ENCODE assay signal across 12 cellular contexts in genomic region chr2:128369126-128369555, GRCh38. TPM values are rescaled to one million over a fixed set of nuclear protein-coding genes. Genes with fewer than 3 reads are reported as not detected.
A peak's percentile ranks its signal among the peaks of the same experiment; 100 is the strongest.
DNase-seq lines count a peak whose midpoint lies in the region; ATAC-seq, FAIRE-seq and TF ChIP-seq lines count a peak whose summit lies in the region.
"Had no signal": no experiment of that assay in that cellular context is flagged by ENCODE, and none has a peak within 500 bp of the region (broad histone marks: within the 10 kb centered on the region; RNA-seq: fewer than 3 reads in every experiment).

No MANE protein-coding gene starts in this region.

- H3K36me3 Mint-ChIP-seq in MCF 10A (ENCODE audit: insufficient read depth, unreplicated experiment) (peaks cover 14% of the 10 kb centered on the region), type B pancreatic cell (no peaks in the 10 kb centered on the region)

- no peaks in the 10 kb centered on the region for H3K4me1 ChIP-seq in breast epithelium
- peaks cover 0 to 19% (median 11%) of the 10 kb centered on the region in 4 experiments; a peak in 6 of 7 replicates for H3K4me1 ChIP-seq in H1 (replicated peaks in 1 of 4; ENCODE audit: control insufficient read depth in 3 of 4, insufficient read depth in 4 of 4, low read length in 3 of 4)
- peaks cover 48% of the 10 kb centered on the region for H3K4me1 ChIP-seq in mesenchymal stem cell (ENCODE audit: control insufficient read depth, insufficient read depth, low read depth, low read length)

- no peaks in the 10 kb centered on the region for H3K79me2 ChIP-seq in H1 (ENCODE audit: control insufficient read depth in 1 of 2, insufficient read depth in 2 of 2, low read length in 2 of 2)

- H4K5ac ChIP-seq in H1 (ENCODE audit: insufficient read length, low read depth, low read length), result no peak overlapping the region

- peak overlapping the region; percentile 98; the same call in 1 of the 2 replicates for H2BK20ac ChIP-seq in H1 (ENCODE audit: low read length)

- H3K27ac Mint-ChIP-seq in MCF 10A (ENCODE audit: low read depth, unreplicated experiment), result no peak overlapping the region
- peak overlapping the region; percentile 75 for H3K27ac Mint-ChIP-seq in type B pancreatic cell

- H3K27ac ChIP-seq in breast epithelium (peak overlapping the region; percentile 45 to 61), H1 (ENCODE audit: low read depth, low read length) (no peak overlapping the region), mesenchymal stem cell (ENCODE audit: low read length, poor library complexity, severe bottlenecking) (no peak overlapping the region)

- H3K27me3 ChIP-seq in breast epithelium (no peaks in the 10 kb centered on the region), H1 (replicated peaks in 1 of 4; ENCODE audit: control insufficient read depth in 3 of 4, extremely low read depth in 1 of 4, insufficient read depth in 3 of 4, low read length in 3 of 4) (no peaks in the 10 kb centered on the region; a peak in 1 of 7 replicates), mesenchymal stem cell (ENCODE audit: control insufficient read depth in 1 of 2, insufficient read depth in 1 of 2, low read length in 2 of 2) (no peaks in the 10 kb centered on the region)

- 0 out of 2 replicates have a peak overlapping the region, but pooled peaks have one; percentile 75 for H2BK12ac ChIP-seq in H1 (ENCODE audit: low read depth, low read length)
- H2BK12ac ChIP-seq in mesenchymal stem cell (ENCODE audit: low read length in 2 of 2), result peak overlapping the region in 1 of 2 experiments; percentile 60

- no peak overlapping the region for H3K14ac ChIP-seq in H1 (ENCODE audit: insufficient read length)
- no peak overlapping the region for H3K14ac ChIP-seq in mesenchymal stem cell (ENCODE audit: low read length in 2 of 2)

- DNase-seq in breast epithelium (ENCODE audit: low spot score in 2 of 2) (no peak), MCF 10A (ENCODE audit: unreplicated experiment) (no peak), H1 (ENCODE audit: low read depth in 1 of 2, low spot score in 2 of 2) (no peak), mesenchymal stem cell (no peak), type B pancreatic cell (ENCODE audit: extremely low spot score, unreplicated experiment) (no peak), NCI-H226 (no peak), cortex of kidney (lab: John Stamatoyannopoulos, UW) (no peak)
- DNase-seq: DMS79, mucosa of descending colon, SHP77 treated with DMSO at 0.1 percent for 48 hours had no signal

- no peaks in the 10 kb centered on the region for H3K27me3 Mint-ChIP-seq in MCF 10A (ENCODE audit: insufficient read depth, unreplicated experiment)
- no peaks in the 10 kb centered on the region for H3K27me3 Mint-ChIP-seq in type B pancreatic cell

- H3K79me1 ChIP-seq in H1 (ENCODE audit: low read depth, low read length) (no peaks in the 10 kb centered on the region), mesenchymal stem cell (replicated peaks; ENCODE audit: low read length, poor library complexity, severe bottlenecking) (no peaks in the 10 kb centered on the region)

- 0 out of 2 replicates have a peak overlapping the region, but pooled peaks have one; percentile 93 for H2BK15ac ChIP-seq in H1 (ENCODE audit: low read length)
- no peak overlapping the region for H2BK15ac ChIP-seq in mesenchymal stem cell (ENCODE audit: low read depth, poor library complexity, severe bottlenecking)

- no peak for ATAC-seq in GM21717 (IDR thresholded peaks at IDR 0.05; ENCODE audit: unreplicated experiment)
- ATAC-seq: mucosa of descending colon had no signal

- no TSS peak for BruUV-seq in MCF 10A (replicated peaks; lab: Mats Ljungman, UMichigan)

- H4K8ac ChIP-seq in H1 (ENCODE audit: extremely low read depth, insufficient read depth, low read length) (no peak overlapping the region), mesenchymal stem cell (ENCODE audit: low read length) (no peak overlapping the region)

- no peak overlapping the region for H3K23ac ChIP-seq in H1 (ENCODE audit: insufficient read length)
- H3K23ac ChIP-seq in mesenchymal stem cell (ENCODE audit: low read length in 2 of 2), result no peak overlapping the region

- H3K9ac ChIP-seq in H1 (replicated peaks in 1 of 4; ENCODE audit: extremely low read depth in 1 of 4, low read depth in 3 of 4, low read length in 3 of 4) (no peak overlapping the region), mesenchymal stem cell (ENCODE audit: low read length) (no peak overlapping the region)

- no peak for TF ChIP-seq EP300 in H1 (IDR thresholded peaks at IDR 0.05; ENCODE audit: borderline replicate concordance in 1 of 2, low read depth in 2 of 2, low read length in 2 of 2)

- no peak overlapping the region for H2BK120ac ChIP-seq in H1 (replicated peaks; ENCODE audit: low read depth, low read length)
- no peak overlapping the region for H2BK120ac ChIP-seq in mesenchymal stem cell (ENCODE audit: low read depth, low read length)

- POLR2A ChIA-PET in MCF 10A (lab: Yijun Ruan, JAX), result no interaction called here
- POLR2A ChIA-PET in H1 (lab: Charles Lee; ENCODE audit: partially characterized antibody), result interaction anchor here (1.2 kb wide), 1 partner anchor 8 kb away, joined by 3 read pairs; no protein-coding TSS in a partner anchor

- H2AK5ac ChIP-seq in H1 (ENCODE audit: low read depth, low read length), result no peak overlapping the region; the same call in 1 of the 2 replicates
- no peak overlapping the region for H2AK5ac ChIP-seq in mesenchymal stem cell (ENCODE audit: low read length, severe bottlenecking)

- H4K91ac ChIP-seq in H1 (replicated peaks; ENCODE audit: insufficient read length, low read length) (no peak overlapping the region), mesenchymal stem cell (ENCODE audit: low read length) (peak overlapping the region; percentile 56)

- no peaks in the 10 kb centered on the region for H3K23me2 ChIP-seq in H1 (ENCODE audit: low read depth, low read length)

- no peak overlapping the region for H2AFZ ChIP-seq in H1 (ENCODE audit: low read length)
- no peak overlapping the region for H2AFZ ChIP-seq in mesenchymal stem cell (ENCODE audit: low read depth, low read length)

- H3K4ac ChIP-seq in H1 (replicated peaks; ENCODE audit: insufficient read length, low read depth, low read length) (no peak overlapping the region), mesenchymal stem cell (ENCODE audit: low read depth in 1 of 2, low read length in 2 of 2) (no peak overlapping the region)

- H3K9me3 ChIP-seq in breast epithelium (no peaks in the 10 kb centered on the region), H1 (ENCODE audit: insufficient read depth in 2 of 2, low read depth in 1 of 2, low read length in 1 of 2) (no peaks in the 10 kb centered on the region), mesenchymal stem cell (ENCODE audit: control insufficient read depth, low read length) (no peaks in the 10 kb centered on the region)
- H3K9me3 ChIP-seq: mucosa of descending colon had no signal

- intact Hi-C loops in breast epithelium (cut with DNase I; ENCODE audit: low total_unique reads) (no loop called here), MCF 10A (cut with micrococcal nuclease) (no loop called here)

- TF ChIP-seq RAD21 in H1 (IDR thresholded peaks at IDR 0.05 in 1 of 2, conservative IDR thresholded peaks at IDR 0.05 in 1 of 2; ENCODE audit: low read depth in 2 of 2, low read length in 2 of 2), result no peak

- H3K4me3 ChIP-seq in breast epithelium (no peak overlapping the region), H1 (ENCODE audit: extremely low read depth in 1 of 4, insufficient read depth in 2 of 4, low read depth in 3 of 4, low read length in 4 of 4) (no peak overlapping the region), mesenchymal stem cell (ENCODE audit: insufficient read depth in 1 of 2, low read depth in 1 of 2, low read length in 2 of 2) (no peak overlapping the region)
- H3K4me3 ChIP-seq: mucosa of descending colon, smooth muscle cell had no signal

- H3K9me3 Mint-ChIP-seq in MCF 10A (ENCODE audit: unreplicated experiment), result no peaks in the 10 kb centered on the region
- no peaks in the 10 kb centered on the region for H3K9me3 Mint-ChIP-seq in type B pancreatic cell

- no peaks in the 10 kb centered on the region for H4K20me1 ChIP-seq in H1 (replicated peaks in 1 of 2; ENCODE audit: control insufficient read depth in 1 of 2, insufficient read depth in 2 of 2, low read length in 2 of 2)

- no peak for FAIRE-seq in H1 (lab: Jason Lieb, UNC)

- H3K4me2 ChIP-seq in H1 (ENCODE audit: insufficient read depth in 1 of 2, low read depth in 2 of 2, low read length in 2 of 2) (no peak overlapping the region), mesenchymal stem cell (ENCODE audit: low read length, poor library complexity, severe bottlenecking) (no peak overlapping the region)
- H3K4me2 ChIP-seq: smooth muscle cell had no signal

- WGBS in H1 (ENCODE audit: extremely low coverage in 1 of 2, insufficient coverage in 1 of 2, insufficient read length in 1 of 2, insufficient replicate concordance in 2 of 2, low coverage in 1 of 2, low lambda C conversion rate in 2 of 2, missing lambda C conversion rate in 1 of 2), 2 experiments, result 67% methylated on average over 12 of the region's 12 CpGs; no CpG with 5 or more reads in 1 of the 2 experiments
- WGBS in mesenchymal stem cell, result 63% methylated on average over 11 of the region's 12 CpGs

- no peak overlapping the region for H3K56ac ChIP-seq in H1 (replicated peaks; ENCODE audit: insufficient read length, low read depth, low read length)

- H2BK5ac ChIP-seq in H1 (ENCODE audit: low read depth, low read length) (no peak overlapping the region), mesenchymal stem cell (ENCODE audit: low read depth, low read length, poor library complexity, severe bottlenecking) (no peak overlapping the region)

- CTCF ChIA-PET in MCF 10A (lab: Yijun Ruan, JAX) (no interaction called here), H1 (lab: Charles Lee; ENCODE audit: partially characterized antibody) (interaction anchor here (0.9 to 1.7 kb wide), 3 partner anchors 8 to 48 kb away, joined by 3 to 5 read pairs (median 3); no protein-coding TSS in a partner anchor)

- no peaks in the 10 kb centered on the region for H3K36me3 ChIP-seq in breast epithelium
- H3K36me3 ChIP-seq in H1 (ENCODE audit: control insufficient read depth in 2 of 4, insufficient read depth in 4 of 4, low read length in 3 of 4), result no peaks in the 10 kb centered on the region
- H3K36me3 ChIP-seq in mesenchymal stem cell (ENCODE audit: control insufficient read depth in 1 of 2, insufficient read depth in 2 of 2, low read depth in 1 of 2, low read length in 2 of 2), result no peaks in the 10 kb centered on the region

- TF ChIP-seq CTCF in breast epithelium (IDR thresholded peaks at IDR 0.05) (no peak), MCF 10A (IDR thresholded peaks at IDR 0.05; ENCODE audit: unreplicated experiment) (no peak), H1 (IDR thresholded peaks at IDR 0.05; ENCODE audit: control extremely low read depth in 1 of 3, insufficient read depth in 1 of 3, low read depth in 1 of 3, low read length in 3 of 3) (no peak), type B pancreatic cell (conservative IDR thresholded peaks at IDR 0.05) (no peak)

- peak overlapping the region; percentile 42; the same call in 1 of the 2 replicates for H3K18ac ChIP-seq in H1 (ENCODE audit: extremely low read depth, low read length)
- H3K18ac ChIP-seq in mesenchymal stem cell (ENCODE audit: low read depth in 1 of 2, low read length in 2 of 2), result peak overlapping the region in 1 of 2 experiments; percentile 3

- TF ChIP-seq POLR2A in breast epithelium (IDR thresholded peaks at IDR 0.05) (no peak), H1 (IDR thresholded peaks at IDR 0.05; ENCODE audit: control extremely low read depth in 1 of 2, low read depth in 2 of 2, low read length in 2 of 2) (no peak)

- H3K4me1 Mint-ChIP-seq in MCF 10A (ENCODE audit: insufficient read depth, unreplicated experiment) (no peaks in the 10 kb centered on the region), type B pancreatic cell (ENCODE audit: unreplicated experiment) (peaks cover 41% of the 10 kb centered on the region)

- H3K4me3 Mint-ChIP-seq in MCF 10A (ENCODE audit: unreplicated experiment), result no peak overlapping the region
- H3K4me3 Mint-ChIP-seq in type B pancreatic cell, result peak overlapping the region; percentile 53

RNA-seq across cellular contexts. Expression of gene HS6ST1, which starts 50.5 kb away (rescaled TPM):
- 10 to 100 TPM; 15.7 to 38.6 (median 29.8) TPM for total RNA-seq in breast epithelium
- 9.6 and 11.4 TPM in 2 replicates for total RNA-seq in MCF 10A (2022)
- 72.8 and 74.6 TPM in 2 replicates for total RNA-seq in H1 (2021; fragmentation: NEBNext Ultra II Directional; extraction: Animal tissue kit (Norgen Biotek cat#: 25700))
- polyA plus RNA-seq in H1 (2011; rRNA removed), result 37.4 and 61.3 TPM in 2 replicates
- 37.9 TPM for polyA plus RNA-seq in H1 (2011; cell fraction: cytosol; rRNA removed)
- 51.0 TPM for polyA plus RNA-seq in H1 (2011; cell fraction: nucleus; rRNA removed)
- polyA plus RNA-seq in H1 (2012, experiment 1 of 2), result 44.2 to 60.1 TPM (median 56.3 TPM) in 4 replicates
- polyA plus RNA-seq in H1 (2012, experiment 2 of 2), result 57.3 TPM
- 41.0 TPM for polyA plus RNA-seq in H1 (2013, experiment 1 of 2)
- 45.1 TPM for polyA plus RNA-seq in H1 (2013, experiment 2 of 2)
- 26.9 and 34.9 TPM in 2 replicates for polyA minus RNA-seq in H1 (2011; rRNA and poly(A)+ RNA removed)
- 49.1 TPM for polyA minus RNA-seq in H1 (2011; cell fraction: cytosol; rRNA and poly(A)+ RNA removed)
- 74.6 TPM for polyA minus RNA-seq in H1 (2011; cell fraction: nucleus; rRNA and poly(A)+ RNA removed)
- 37.7 TPM for polyA plus RNA-seq in mesenchymal stem cell (2013, experiment 1 of 2)
- 37.3 TPM for polyA plus RNA-seq in mesenchymal stem cell (2013, experiment 2 of 2)
- 64.9 and 75.2 TPM in 2 replicates for total RNA-seq in type B pancreatic cell (ENCODE audit: low replicate concordance)

Comparison
In these comparisons a context has a peak if more than half of its experiments do, and no peak if none do; other contexts are left out.
1. H3K27ac ChIP-seq: peak in breast epithelium (2 of 2); none in H1 (single experiment) and mesenchymal stem cell (single experiment).